In the genomic region with DNA sequence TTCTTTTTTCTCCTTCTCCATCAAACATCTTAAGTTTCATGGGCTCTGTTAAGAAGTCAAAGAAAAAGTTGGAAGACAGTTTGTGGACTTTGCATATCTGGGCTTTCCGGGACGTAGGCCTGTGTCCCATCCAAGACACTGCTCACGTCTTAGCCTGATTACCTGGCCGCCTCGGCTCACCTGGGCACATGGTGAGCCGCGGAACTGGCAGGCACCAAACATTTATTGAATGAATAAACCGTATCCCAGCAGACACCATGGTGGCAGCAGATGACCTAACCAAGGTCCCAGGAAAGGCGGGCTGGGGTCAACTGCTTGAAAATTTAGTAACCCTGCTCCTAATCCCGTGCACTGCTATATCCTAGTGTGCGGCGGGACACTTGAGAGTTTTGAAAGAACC, we compare ENCODE assay signal across 9 cellular contexts. TPM values are rescaled to one million over a fixed set of nuclear protein-coding genes. Genes with fewer than 3 reads are reported as not detected.
DNase-seq lines count a peak whose midpoint lies in the region; ATAC-seq and TF ChIP-seq lines count a peak whose summit lies in the region.
"Had no signal": no experiment of that assay in that cellular context is flagged by ENCODE, and none has a peak within 500 bp of the region (broad histone marks: within the 10 kb centered on the region; RNA-seq: fewer than 3 reads in every experiment).

No MANE protein-coding gene starts in this region.

- H3K9ac ChIP-seq in PC-3 (ENCODE audit: low read length): peak overlapping the region; percentile 87

- peaks cover 30% of the 10 kb centered on the region for H3K4me1 Mint-ChIP-seq in CD8-positive, alpha-beta T cell (ENCODE audit: low read depth)

- peaks cover 9% of the 10 kb centered on the region for H3K4me1 ChIP-seq in CD8-positive, alpha-beta T cell (ENCODE audit: insufficient read depth, low read length)
- H3K4me1 ChIP-seq in PC-3 (ENCODE audit: insufficient read depth, low read length) (peaks cover 18% of the 10 kb centered on the region), osteoblast (ENCODE audit: insufficient read depth, low read length) (peaks cover 10% of the 10 kb centered on the region)

- no peaks in the 10 kb centered on the region for H3K9me3 Mint-ChIP-seq in CD8-positive, alpha-beta T cell

- CTCF ChIA-PET in CD8-positive, alpha-beta T cell (lab: Charles Lee): no interaction called here
- CTCF ChIA-PET in PC-3 (lab: Charles Lee): no interaction called here

- H3K4me2 ChIP-seq in PC-3 (ENCODE audit: low read length) (peak overlapping the region; percentile 68), osteoblast (ENCODE audit: insufficient read depth, low read length) (peak overlapping the region; percentile 94)

- no peaks in the 10 kb centered on the region for H3F3A ChIP-seq in PC-3 (ENCODE audit: low read length, unreplicated experiment)

- TSS peak; percentile 67 for BruUV-seq in PC-3 (replicated peaks; lab: Mats Ljungman, UMichigan)

- H3K36me3 Mint-ChIP-seq in CD8-positive, alpha-beta T cell: peaks cover 10% of the 10 kb centered on the region

- H4K20me1 ChIP-seq in PC-3 (ENCODE audit: low read length) (no peaks in the 10 kb centered on the region), osteoblast (ENCODE audit: insufficient read depth, low read length) (peaks cover 3% of the 10 kb centered on the region)

- H3K79me2 ChIP-seq in PC-3 (ENCODE audit: low read length) (peaks cover 26% of the 10 kb centered on the region), osteoblast (ENCODE audit: insufficient read depth, low read length) (peaks cover 11% of the 10 kb centered on the region)

- H2AFZ ChIP-seq in PC-3 (ENCODE audit: low read length): peak overlapping the region; percentile 66
- peak overlapping the region; percentile 92 for H2AFZ ChIP-seq in osteoblast (ENCODE audit: low read length)

- H3K9me2 ChIP-seq in PC-3 (replicated peaks; ENCODE audit: low read length): no peaks in the 10 kb centered on the region

- intact Hi-C loops in CD8-positive, alpha-beta T cell (cut with DNase I, micrococcal nuclease): loop anchor here (1.0 to 2.0 kb wide), 2 partner anchors 235 to 499 kb away; partner anchors contain the start of gene VAPB (in 1 of the 2)
- intact Hi-C loops in PC-3 (cut with micrococcal nuclease): loop anchor here (5.0 kb wide), 1 partner anchor 236 kb away; the partner anchor contains the start of gene STX16

- H3K27me3 ChIP-seq in CD8-positive, alpha-beta T cell (ENCODE audit: insufficient read depth, low read length): no peaks in the 10 kb centered on the region
- H3K27me3 ChIP-seq in PC-3 (ENCODE audit: low read length): no peaks in the 10 kb centered on the region
- H3K27me3 ChIP-seq in osteoblast (ENCODE audit: insufficient read depth, low read length): no peaks in the 10 kb centered on the region

- peak overlapping the region; percentile 92 for H3K27ac Mint-ChIP-seq in CD8-positive, alpha-beta T cell

- peak overlapping the region; percentile 66 for H3K4me3 ChIP-seq in CD8-positive, alpha-beta T cell (ENCODE audit: low read depth, low read length)
- peak overlapping the region; percentile 81 for H3K4me3 ChIP-seq in PC-3 (ENCODE audit: low read length)
- H3K4me3 ChIP-seq in osteoblast (ENCODE audit: insufficient read depth, low read length): peak overlapping the region; percentile 91

- H3K4me3 Mint-ChIP-seq in CD8-positive, alpha-beta T cell: peak overlapping the region; percentile 83

- no peak for ATAC-seq in CD8-positive, alpha-beta T cell
- ATAC-seq in PC-3 (no peak), HG02798 (IDR thresholded peaks at IDR 0.05; ENCODE audit: poor library complexity, unreplicated experiment) (no peak)

- no peaks in the 10 kb centered on the region for H3K9me3 ChIP-seq in CD8-positive, alpha-beta T cell (ENCODE audit: low read length)
- H3K9me3 ChIP-seq in PC-3 (ENCODE audit: low read length) (no peaks in the 10 kb centered on the region), osteoblast (ENCODE audit: low read depth, low read length) (no peaks in the 10 kb centered on the region)

- TF ChIP-seq CTCF in CD8-positive, alpha-beta T cell (IDR thresholded peaks at IDR 0.05): no peak
- no peak for TF ChIP-seq CTCF in PC-3 (conservative IDR thresholded peaks at IDR 0.05; ENCODE audit: low read depth, low read length)
- TF ChIP-seq CTCF in osteoblast (IDR thresholded peaks at IDR 0.05; ENCODE audit: extremely low read depth, low read depth, low read length): no peak

- H3K36me3 ChIP-seq in CD8-positive, alpha-beta T cell (ENCODE audit: insufficient read depth, low read length): no peaks in the 10 kb centered on the region
- no peaks in the 10 kb centered on the region for H3K36me3 ChIP-seq in PC-3 (ENCODE audit: low read depth, low read length)
- no peaks in the 10 kb centered on the region for H3K36me3 ChIP-seq in osteoblast (ENCODE audit: insufficient read depth, low read length)

- no peaks in the 10 kb centered on the region for H3K27me3 Mint-ChIP-seq in CD8-positive, alpha-beta T cell (ENCODE audit: low read depth)

- peak overlapping the region; percentile 72 for H3K27ac ChIP-seq in CD8-positive, alpha-beta T cell (ENCODE audit: low read depth, low read length)
- H3K27ac ChIP-seq in PC-3 (ENCODE audit: low read length) (no peak overlapping the region), epithelial cell of prostate (peak overlapping the region; percentile 81), osteoblast (ENCODE audit: low read depth, low read length) (no peak overlapping the region)

- no peak for DNase-seq in CD8-positive, alpha-beta T cell
- DNase-seq in PC-3: no peak
- DNase-seq in epithelial cell of prostate (ENCODE audit: low read depth, low spot score): no peak
- no peak for DNase-seq in osteoblast (ENCODE audit: insufficient read length, low spot score, missing footprints)
- no peak for DNase-seq in DMS153 treated with DMSO at 0.1 percent for 48 hours (lab: John Stamatoyannopoulos, UW; ENCODE audit: unreplicated experiment)
- DNase-seq in superior temporal gyrus (ENCODE audit: extremely low spot score): no peak
- DNase-seq in DMS 273 (lab: John Stamatoyannopoulos, UW; ENCODE audit: unreplicated experiment): no peak
- DNase-seq: NCI-H2029 had no signal

- POLR2A ChIA-PET in CD8-positive, alpha-beta T cell (lab: Charles Lee): interaction anchor here (1.3 kb wide), 1 partner anchor 13 kb away, joined by 4 read pairs; no protein-coding TSS in a partner anchor
- POLR2A ChIA-PET in PC-3 (lab: Charles Lee; ENCODE audit: unreplicated experiment): no interaction called here

RNA-seq across cellular contexts. Expression of gene GNAS, which starts 35.6 kb away (rescaled TPM):
- 1,000 to 10,000 TPM; 1,064 to 1,097 TPM for total RNA-seq in CD8-positive, alpha-beta T cell
- total RNA-seq in PC-3 (2014; rRNA removed) (694 and 822 TPM in 2 replicates), osteoblast (366 and 374 TPM in 2 replicates)

RNA-seq across cellular contexts. Expression of gene GNAS-AS1, which starts 37.4 kb away (rescaled TPM):
- under 1 TPM in 1 of 2 experiments, not detected in 1; 0.28 TPM for total RNA-seq in CD8-positive, alpha-beta T cell
- total RNA-seq in PC-3 (2014; rRNA removed): 0.11 TPM in 1 of 2 replicates, not detected in the other
- total RNA-seq in osteoblast: 0.72 and 1.5 TPM in 2 replicates

Comparison
In these comparisons a context has a peak if more than half of its experiments do, and no peak if none do; other contexts are left out.
1. H3K27ac ChIP-seq: peak in CD8-positive, alpha-beta T cell (single experiment) and epithelial cell of prostate (single experiment); none in PC-3 (single experiment) and osteoblast (single experiment).
2. Peak in every context shown above with its lines, with median percentiles within 50 percentile points of each other: H3K4me3 ChIP-seq.